ENCODE assay signal across 2 cellular contexts in genomic region chr1:86227026-86227425, GRCh38.
TF ChIP-seq lines count a peak whose summit lies in the region.

No MANE protein-coding gene starts in this region.

TF ChIP-seq in GM23338, 12 proteins besides CTCF, POLR2A, EP300 and RAD21 (continued from another document):
- TF ChIP-seq ZNF462 (CRISPR knock-in tag; IDR thresholded peaks at IDR 0.05) (no peak), ZNF114 (CRISPR knock-in tag; IDR thresholded peaks at IDR 0.05) (no peak), REST (IDR thresholded peaks at IDR 0.05; ENCODE audit: unreplicated experiment) (no peak), POLR2AphosphoS5 (IDR thresholded peaks at IDR 0.05; ENCODE audit: low read depth) (no peak), JUNB (IDR thresholded peaks at IDR 0.05; ENCODE audit: unreplicated experiment) (no peak), ZNF331 (CRISPR knock-in tag; IDR thresholded peaks at IDR 0.05; ENCODE audit: low read depth) (no peak)

TF ChIP-seq in SK-N-SH, 30 proteins besides CTCF, POLR2A, EP300 and RAD21 (continued from another document):
- no peak for TF ChIP-seq JUND (IDR thresholded peaks at IDR 0.05)
- TF ChIP-seq RXRA (IDR thresholded peaks at IDR 0.05; ENCODE audit: borderline replicate concordance, low read depth) = no peak
- TF ChIP-seq MXI1 (IDR thresholded peaks at IDR 0.05; ENCODE audit: low read depth, low read length) = no peak
- TF ChIP-seq TEAD4 (IDR thresholded peaks at IDR 0.05; ENCODE audit: borderline replicate concordance, insufficient read depth) = no peak
- TF ChIP-seq POLR2AphosphoS5 (IDR thresholded peaks at IDR 0.05; ENCODE audit: low read depth, low read length) = no peak
